8 cellular contexts compared by ENCODE assay signal in the genomic region with DNA sequence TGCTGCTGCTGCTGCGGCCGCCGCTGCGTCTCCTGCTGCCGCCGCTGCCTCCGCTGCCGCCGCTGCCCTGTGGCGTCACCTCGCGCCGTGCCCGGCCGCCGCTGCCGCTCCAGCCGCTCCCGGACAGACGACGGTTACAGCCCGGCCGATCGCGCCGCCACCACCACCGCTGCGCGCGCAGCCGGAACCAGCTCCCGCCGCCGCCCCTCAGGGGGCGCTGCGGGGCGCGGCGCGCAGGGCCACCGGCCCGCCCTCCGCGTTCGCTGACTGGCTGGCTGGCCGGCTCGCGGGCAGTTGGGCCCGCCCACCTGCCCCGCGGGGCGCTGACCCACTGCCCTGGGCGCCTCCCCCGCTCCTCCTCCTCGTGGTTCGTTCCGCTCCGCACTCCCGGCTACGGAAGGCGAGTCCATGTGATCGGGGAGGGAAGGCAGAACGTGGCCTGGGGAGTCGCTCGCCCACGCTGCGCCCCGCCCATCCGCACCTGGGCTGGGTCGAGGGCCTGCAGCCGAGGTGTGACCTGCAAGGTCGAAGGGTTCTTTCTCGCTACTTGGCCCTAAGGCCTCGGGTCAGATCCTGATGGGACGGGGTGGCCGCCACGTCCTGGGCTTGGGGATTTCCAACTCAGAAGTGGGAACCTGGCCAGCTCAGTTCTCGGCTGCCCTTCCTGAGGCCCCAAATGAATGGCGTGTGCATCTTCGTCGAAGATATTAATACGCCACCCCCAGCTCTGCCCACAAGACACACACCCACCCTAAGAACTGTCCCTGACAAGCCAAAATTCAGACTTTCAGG. TPM values are rescaled to one million over a fixed set of nuclear protein-coding genes. Genes with fewer than 3 reads are reported as not detected.
DNase-seq lines count a peak whose midpoint lies in the region; ATAC-seq and TF ChIP-seq lines count a peak whose summit lies in the region.

A gene (minus strand): TSS at position 185 of the 792 bp plus-strand sequence. CDS start 19,303 bp downstream, outside the sequence.

- H4K20me1 ChIP-seq in neural progenitor cell (ENCODE audit: low read depth), result peaks cover 44% of the 10 kb centered on the region

- peak; percentile 78 for ATAC-seq in foreskin keratinocyte

- H3K9me3 Mint-ChIP-seq in neural progenitor cell, result no peaks in the 10 kb centered on the region

- peak within 1 kb of the TSS; percentile 54 for H2AFZ ChIP-seq in neural progenitor cell (replicated peaks)

- H3K27ac ChIP-seq in foreskin keratinocyte, result peak within 1 kb of the TSS; percentile 89
- H3K27ac ChIP-seq in neural progenitor cell, result peak within 1 kb of the TSS; percentile 71
- H3K27ac ChIP-seq in subcutaneous abdominal adipose tissue (ENCODE audit: low read depth, low read length), result peak within 1 kb of the TSS; percentile 94

- H3K9me3 ChIP-seq in neural progenitor cell (ENCODE audit: low read depth) (no peaks in the 10 kb centered on the region), subcutaneous abdominal adipose tissue (ENCODE audit: control insufficient read depth in 5 of 5, low read length in 5 of 5) (no peaks in the 10 kb centered on the region)

- H3K4me3 ChIP-seq in H7 (ENCODE audit: insufficient read depth, low read depth, low read length), result peak within 1 kb of the TSS; percentile 86
- peak within 1 kb of the TSS; percentile 97 for H3K4me3 ChIP-seq in neural progenitor cell
- peak within 1 kb of the TSS; percentile 78 to 100 (median 99) for H3K4me3 ChIP-seq in subcutaneous abdominal adipose tissue (ENCODE audit: low read depth in 1 of 5, low read length in 5 of 5)

- peaks cover 27% of the 10 kb centered on the region for H3K4me1 ChIP-seq in foreskin keratinocyte
- peaks cover 44% of the 10 kb centered on the region for H3K4me1 ChIP-seq in neural progenitor cell
- peaks cover 10 to 67% (median 64%) of the 10 kb centered on the region in 5 donors for H3K4me1 ChIP-seq in subcutaneous abdominal adipose tissue (ENCODE audit: control insufficient read depth in 5 of 5, insufficient read depth in 5 of 5, low read length in 5 of 5)

- H3K9ac ChIP-seq in neural progenitor cell (peak within 1 kb of the TSS; percentile 48), subcutaneous abdominal adipose tissue (ENCODE audit: low read length in 5 of 5) (peak within 1 kb of the TSS; percentile 90 to 99 (median 97))

- H3F3A ChIP-seq in neural progenitor cell (ENCODE audit: low read depth), result peaks cover 60% of the 10 kb centered on the region

- peaks cover 45% of the 10 kb centered on the region for H3K79me2 ChIP-seq in neural progenitor cell (ENCODE audit: low read depth)

- H3K27me3 ChIP-seq in H7 (ENCODE audit: control insufficient read depth, insufficient read depth, low read length), result no peaks in the 10 kb centered on the region
- H3K27me3 ChIP-seq in foreskin keratinocyte, result no peaks in the 10 kb centered on the region
- no peaks in the 10 kb centered on the region for H3K27me3 ChIP-seq in neural progenitor cell
- H3K27me3 ChIP-seq in subcutaneous abdominal adipose tissue (ENCODE audit: control insufficient read depth in 5 of 5, insufficient read depth in 4 of 5, low read length in 5 of 5), result no peaks in the 10 kb centered on the region

- no peaks in the 10 kb centered on the region for H3K36me3 ChIP-seq in H7 (replicated peaks; ENCODE audit: control insufficient read depth, insufficient read depth, low read length)
- H3K36me3 ChIP-seq in neural progenitor cell, result no peaks in the 10 kb centered on the region
- H3K36me3 ChIP-seq in subcutaneous abdominal adipose tissue (ENCODE audit: control insufficient read depth in 5 of 5, insufficient read depth in 5 of 5, low read length in 5 of 5), result no peaks in the 10 kb centered on the region

- TF ChIP-seq CTCF in foreskin keratinocyte (conservative IDR thresholded peaks at IDR 0.05), result peak; percentile 74
- TF ChIP-seq CTCF in neural progenitor cell (IDR thresholded peaks at IDR 0.05), result peak; percentile 50

- DNase-seq in GF-D8 (lab: John Stamatoyannopoulos, UW) (peak; percentile 90), H7 (peak; percentile 99), M059J (ENCODE audit: low read depth) (peak; percentile 90), SHP77 treated with DMSO at 0.1 percent for 48 hours (lab: John Stamatoyannopoulos, UW) (peak; percentile 87), foreskin keratinocyte (peak; percentile 77 to 90), neural progenitor cell (ENCODE audit: low spot score) (peak; percentile 97)
- peak; percentile 55 to 78 (median 60) for DNase-seq in activated naive CD4-positive, alpha-beta T cell (lab: John Stamatoyannopoulos, UW)

- H3K27ac Mint-ChIP-seq in neural progenitor cell, result peak within 1 kb of the TSS; percentile 74

- H3K27me3 Mint-ChIP-seq in neural progenitor cell (ENCODE audit: insufficient read depth, low read depth), result no peaks in the 10 kb centered on the region

- H3K36me3 Mint-ChIP-seq in neural progenitor cell, result no peaks in the 10 kb centered on the region

- H3K4me1 Mint-ChIP-seq in neural progenitor cell, result peaks cover 55% of the 10 kb centered on the region

- H3K4me3 Mint-ChIP-seq in neural progenitor cell, result peak within 1 kb of the TSS; percentile 99

- H3K4me2 ChIP-seq in neural progenitor cell, result peak within 1 kb of the TSS; percentile 86

RNA-seq across cellular contexts. Expression of the gene that starts here (rescaled TPM):
- 307 and 444 TPM in 2 replicates for total RNA-seq in H7 (2014; rRNA removed; shearing (Covaris generic))
- total RNA-seq in M059J (2014; rRNA removed; shearing (Covaris generic)), result 334 and 398 TPM in 2 replicates
- 251 and 254 TPM in 2 replicates for total RNA-seq in foreskin keratinocyte
- 130 and 148 TPM in 2 replicates for polyA plus RNA-seq in foreskin keratinocyte
- total RNA-seq in neural progenitor cell (ENCODE audit: low replicate concordance), result 211 and 540 TPM in 2 replicates

Comparison
In these comparisons a context has a peak if more than half of its experiments do, and no peak if none do; other contexts are left out.
1. Peak in every context shown above with its lines: DNase-seq, ATAC-seq, H3K4me3 ChIP-seq and H3K27ac ChIP-seq.